ENCODE assay signal across 30 cellular contexts in genomic region chr15:79060175-79060574, GRCh38. TPM values are rescaled to one million over a fixed set of nuclear protein-coding genes. Genes with fewer than 3 reads are reported as not detected.
"Had no signal": no experiment of that assay in that cellular context is flagged by ENCODE, and none has a peak within 500 bp of the region (broad histone marks: within the 10 kb centered on the region; RNA-seq: fewer than 3 reads in every experiment).

No MANE protein-coding gene starts in this region.

- H3K27ac ChIP-seq: heart left ventricle, lower lobe of right lung, parathyroid adenoma, psoas muscle, sigmoid colon, uterus had no signal

- H3K9ac ChIP-seq: parathyroid adenoma had no signal

- H3K36me3 ChIP-seq: heart left ventricle, lower lobe of right lung, sigmoid colon, uterus had no signal

- DNase-seq: activated B cell treated with CpG ODN at 0.5 μM for 24 hours; activated CD4-positive, alpha-beta T cell treated with anti-CD3 and anti-CD28 coated beads, Interleukin-2, amount 50 U/mL, for 1 hour; activated CD8-positive, alpha-beta memory T cell treated with anti-CD3 and anti-CD28 coated beads, Interleukin-2, amount 10 ng/mL, durations not matched to agents 7 days and 5 days; activated CD8-positive, alpha-beta T cell treated with anti-CD3 and anti-CD28 coated beads, Interleukin-2, amount 10 ng/mL, durations not matched to agents 7 days and 5 days; activated naive CD8-positive, alpha-beta T cell treated with anti-CD3 and anti-CD28 coated beads, Interleukin-2, amount 50 U/mL, for 24 hours; activated T-cell treated with anti-CD3 and anti-CD28 coated beads, Interleukin-2, amount 50 U/mL, for 48 hours; amygdala; caudate nucleus; endodermal cell; foreskin fibroblast; heart left ventricle; hypothalamus; lower lobe of right lung; mesenchymal stem cell; occipital lobe; psoas muscle; sigmoid colon; small intestine; stimulated activated CD4-positive, alpha-beta T cell treated with anti-CD3 and anti-CD28 coated beads, Interleukin-1b, Interleukin-23, amount 100 ng/mL, for 48 hours; stimulated activated CD4-positive, alpha-beta T cell treated with anti-CD3 and anti-CD28 coated beads, Interleukin-4, amount 100 ng/mL, for 4 hours; stimulated activated CD8-positive, alpha-beta memory T cell treated with anti-CD3 and anti-CD28 coated beads, Interleukin-4, amount 100 ng/mL, for 48 hours; stimulated activated naive CD8-positive, alpha-beta T cell treated with anti-CD3 and anti-CD28 coated beads, Interleukin-15, amount 100 ng/mL, for 72 hours; substantia nigra; T-helper 2 cell; uterus had no signal

- H2AFZ ChIP-seq: parathyroid adenoma had no signal

- H3K9me3 ChIP-seq: heart left ventricle, lower lobe of right lung, psoas muscle, sigmoid colon, uterus had no signal

- ATAC-seq: activated CD8-positive, alpha-beta memory T cell treated with anti-CD3 and anti-CD28 coated beads, Interleukin-2, amount 10 ng/mL, durations not matched to agents 7 days and 5 days; activated CD8-positive, alpha-beta T cell treated with anti-CD3 and anti-CD28 coated beads, Interleukin-2, amount 10 ng/mL, durations not matched to agents 7 days and 5 days; activated naive CD8-positive, alpha-beta T cell treated with anti-CD3 and anti-CD28 coated beads, Interleukin-2, amount 50 U/mL, for 24 hours; esophagus mucosa; heart left ventricle; lower lobe of right lung; naive thymus-derived CD8-positive, alpha-beta T cell; psoas muscle; stimulated activated memory B cell treated with anti-CD40 and anti-IgM and Interleukin-4, amounts not matched to agents 10 μg/mL and 1 μg/mL and 100 μg/mL, for 72 hours; stimulated activated naive CD8-positive, alpha-beta T cell treated with anti-CD3 and anti-CD28 coated beads, Interleukin-15, amount 100 ng/mL, for 72 hours had no signal

- H3K79me2 ChIP-seq: parathyroid adenoma had no signal

- FAIRE-seq: small intestine had no signal

- H3K4me1 ChIP-seq: heart left ventricle, lower lobe of right lung, parathyroid adenoma, psoas muscle, uterus had no signal

- H3K4me3 ChIP-seq: heart left ventricle, lower lobe of right lung, psoas muscle, sigmoid colon, uterus had no signal

- H3K27me3 ChIP-seq: sigmoid colon, uterus had no signal

RNA-seq across cellular contexts. Expression of gene RASGRF1, which starts 30.4 kb away (rescaled TPM):
- total RNA-seq: activated CD8-positive, alpha-beta T cell treated with anti-CD3 and anti-CD28 coated beads, Interleukin-2, amount 10 ng/mL, durations not matched to agents 7 days and 5 days; activated T-helper 2 cell treated with anti-CD3 and anti-CD28 coated beads, Interferon-gamma antibody, Interleukin-2, Interleukin-4, amounts not matched to agents 10 μg/mL and 5 μg/mL and 100 μg/mL, durations not matched to agents 14 hours and 24 hours and 36 hours; psoas muscle had no signal
- polyA plus RNA-seq: heart left ventricle; naive thymus-derived CD8-positive, alpha-beta T cell had no signal
